In genomic region chr3:191912616-191913204, GRCh38 we compare ENCODE assay signal across 24 cellular contexts.
A peak's percentile ranks its signal among the peaks of the same experiment; 100 is the strongest.
DNase-seq lines count a peak whose midpoint lies in the region; ATAC-seq, FAIRE-seq and TF ChIP-seq lines count a peak whose summit lies in the region.
"Had no signal": no experiment of that assay in that cellular context is flagged by ENCODE, and none has a peak within 500 bp of the region (broad histone marks: within the 10 kb centered on the region; RNA-seq: fewer than 3 reads in every experiment).

No MANE protein-coding gene starts in this region.

- H4K5ac ChIP-seq in H9 (ENCODE audit: insufficient read length, low read depth, low read length) (no peak overlapping the region), H1 (ENCODE audit: insufficient read length, low read depth, low read length) (no peak overlapping the region)

- TF ChIP-seq EP300 in H1 (IDR thresholded peaks at IDR 0.05; ENCODE audit: borderline replicate concordance in 1 of 2, low read depth in 2 of 2, low read length in 2 of 2): no peak

- no peak overlapping the region for H3K14ac ChIP-seq in H9 (ENCODE audit: insufficient read depth, low read length)
- H3K14ac ChIP-seq in H1 (ENCODE audit: insufficient read length): no peak overlapping the region
- H3K14ac ChIP-seq in neuronal stem cell (ENCODE audit: low read length): no peak overlapping the region

- CTCF ChIA-PET in H1 (lab: Charles Lee; ENCODE audit: partially characterized antibody): interaction anchor here (1.0 kb wide), 1 partner anchor 11 kb away, joined by 3 read pairs; no protein-coding TSS in a partner anchor

- H3K79me2 ChIP-seq in H9 (ENCODE audit: insufficient read depth, low read length): no peaks in the 10 kb centered on the region
- H3K79me2 ChIP-seq in H1 (ENCODE audit: control insufficient read depth in 1 of 2, insufficient read depth in 2 of 2, low read length in 2 of 2): peaks cover 0 to 6% of the 10 kb centered on the region in 2 experiments; a peak in 1 of 4 replicates

- peak overlapping the region; percentile 46 to 59 (median 46); a peak in 5 of 7 replicates for H3K27ac Mint-ChIP-seq in H9
- H3K27ac Mint-ChIP-seq: CD4-positive, alpha-beta memory T cell had no signal

- POLR2A ChIA-PET in H1 (lab: Charles Lee; ENCODE audit: partially characterized antibody): interaction anchor here (0.8 to 1.9 kb wide), 5 partner anchors 10 to 40 kb away, joined by 3 to 9 read pairs (median 4); no protein-coding TSS in a partner anchor

- H3K27me3 Mint-ChIP-seq in H9 (ENCODE audit: low read depth): no peaks in the 10 kb centered on the region
- H3K27me3 Mint-ChIP-seq: CD4-positive, alpha-beta memory T cell had no signal

- FAIRE-seq in H1 (lab: Jason Lieb, UNC): peak; percentile 32
- FAIRE-seq: A204.1 had no signal

- no peak overlapping the region for H3K23ac ChIP-seq in H9 (ENCODE audit: insufficient read length, low read depth, low read length)
- H3K23ac ChIP-seq in H1 (ENCODE audit: insufficient read length): no peak overlapping the region
- no peak overlapping the region for H3K23ac ChIP-seq in neuronal stem cell (ENCODE audit: low read depth, low read length, poor library complexity)

- no peak overlapping the region for H2BK12ac ChIP-seq in H9 (ENCODE audit: insufficient read length, low read depth, low read length)
- no peak overlapping the region for H2BK12ac ChIP-seq in H1 (ENCODE audit: low read depth, low read length)
- no peak overlapping the region for H2BK12ac ChIP-seq in neuronal stem cell (ENCODE audit: low read length)

- H3K4me3 ChIP-seq in GM12865 (ENCODE audit: low read depth, low read length) (no peak overlapping the region), H1 (ENCODE audit: extremely low read depth in 1 of 4, insufficient read depth in 2 of 4, low read depth in 3 of 4, low read length in 4 of 4) (no peak overlapping the region), neuronal stem cell (ENCODE audit: low read length in 2 of 2) (no peak overlapping the region), psoas muscle (no peak overlapping the region)
- H3K4me3 ChIP-seq: MG63 had no signal

- H3K4me2 ChIP-seq in H9 (ENCODE audit: insufficient read depth, insufficient read length, low read length) (no peak overlapping the region), H1 (ENCODE audit: insufficient read depth in 1 of 2, low read depth in 2 of 2, low read length in 2 of 2) (no peak overlapping the region), neuronal stem cell (ENCODE audit: insufficient read depth, low read length, poor library complexity, severe bottlenecking) (no peak overlapping the region)

- H2AK5ac ChIP-seq in H9 (ENCODE audit: insufficient read length, low read length): no peak overlapping the region
- H2AK5ac ChIP-seq in H1 (ENCODE audit: low read depth, low read length): no peak overlapping the region
- no peak overlapping the region for H2AK5ac ChIP-seq in neuronal stem cell (ENCODE audit: low read depth, low read length)

- no peak overlapping the region for H2BK120ac ChIP-seq in H9 (ENCODE audit: low read depth, low read length, poor library complexity, severe bottlenecking)
- no peak overlapping the region for H2BK120ac ChIP-seq in H1 (replicated peaks; ENCODE audit: low read depth, low read length)
- H2BK120ac ChIP-seq in neuronal stem cell (ENCODE audit: low read depth, low read length): no peak overlapping the region

- peaks cover 3 to 7% of the 10 kb centered on the region in 2 experiments for H3K4me1 Mint-ChIP-seq in H9
- H3K4me1 Mint-ChIP-seq: CD4-positive, alpha-beta memory T cell had no signal

- no peak overlapping the region for H3K4me3 Mint-ChIP-seq in H9
- H3K4me3 Mint-ChIP-seq: CD4-positive, alpha-beta memory T cell had no signal

- H2AFZ ChIP-seq in H9 (ENCODE audit: low read length) (no peak overlapping the region), H1 (ENCODE audit: low read length) (no peak overlapping the region), neuronal stem cell (ENCODE audit: low read length) (peak overlapping the region; percentile 41)

- H3T11ph ChIP-seq in H9 (ENCODE audit: low read length): no peak overlapping the region

- H2BK15ac ChIP-seq in H9 (ENCODE audit: low read depth, low read length) (no peak overlapping the region), H1 (ENCODE audit: low read length) (no peak overlapping the region), neuronal stem cell (ENCODE audit: low read length) (no peak overlapping the region)

- H3K56ac ChIP-seq in H9 (ENCODE audit: insufficient read length, low read depth, low read length) (no peak overlapping the region), H1 (replicated peaks; ENCODE audit: insufficient read length, low read depth, low read length) (no peak overlapping the region)

- H3K9ac ChIP-seq in H9 (ENCODE audit: extremely low read depth, insufficient read length, low read length): no peak overlapping the region
- H3K9ac ChIP-seq in H1 (replicated peaks in 1 of 4; ENCODE audit: extremely low read depth in 1 of 4, low read depth in 3 of 4, low read length in 3 of 4): no peak overlapping the region
- no peak overlapping the region for H3K9ac ChIP-seq in neuronal stem cell (ENCODE audit: low read depth, low read length, poor library complexity)

- no peak for TF ChIP-seq CTCF in GM12865 (IDR thresholded peaks at IDR 0.05; ENCODE audit: insufficient read depth, low read depth, low read length, missing control alignments)
- TF ChIP-seq CTCF in H9 (conservative IDR thresholded peaks at IDR 0.05): no peak
- TF ChIP-seq CTCF in H1 (IDR thresholded peaks at IDR 0.05; ENCODE audit: control extremely low read depth in 1 of 3, insufficient read depth in 1 of 3, low read depth in 1 of 3, low read length in 3 of 3): no peak
- no peak for TF ChIP-seq CTCF in psoas muscle (IDR thresholded peaks at IDR 0.05)

- H3K4me1 ChIP-seq in H9 (ENCODE audit: insufficient read depth, low read length) (no peaks in the 10 kb centered on the region), H1 (replicated peaks in 1 of 4; ENCODE audit: control insufficient read depth in 3 of 4, insufficient read depth in 4 of 4, low read length in 3 of 4) (no peaks in the 10 kb centered on the region), neuronal stem cell (ENCODE audit: control insufficient read depth in 2 of 2, insufficient read depth in 1 of 2, low read depth in 1 of 2, low read length in 2 of 2) (no peaks in the 10 kb centered on the region), psoas muscle (no peaks in the 10 kb centered on the region)

- peaks cover 5% of the 10 kb centered on the region in 2 experiments; a peak in 4 of 5 replicates for H3K9me3 Mint-ChIP-seq in H9

- H2BK5ac ChIP-seq in H9 (ENCODE audit: insufficient read length, low read length) (no peak overlapping the region), H1 (ENCODE audit: low read depth, low read length) (no peak overlapping the region), neuronal stem cell (ENCODE audit: low read length) (no peak overlapping the region)

- H3K9me3 ChIP-seq in H9 (ENCODE audit: control insufficient read depth, low read depth, low read length) (no peaks in the 10 kb centered on the region), H1 (ENCODE audit: insufficient read depth in 2 of 2, low read depth in 1 of 2, low read length in 1 of 2) (no peaks in the 10 kb centered on the region), neuronal stem cell (replicated peaks in 1 of 2; ENCODE audit: control insufficient read depth in 2 of 2, insufficient read depth in 1 of 2, low read depth in 1 of 2, low read length in 2 of 2) (no peaks in the 10 kb centered on the region), psoas muscle (peaks cover 4% of the 10 kb centered on the region)
- H3K9me3 ChIP-seq: MG63 had no signal

- H3K4ac ChIP-seq in H9 (ENCODE audit: low read depth, low read length): no peak overlapping the region
- no peak overlapping the region for H3K4ac ChIP-seq in H1 (replicated peaks; ENCODE audit: insufficient read length, low read depth, low read length)
- H3K4ac ChIP-seq in neuronal stem cell (ENCODE audit: low read length): no peak overlapping the region

- H4K91ac ChIP-seq in H9 (ENCODE audit: insufficient read length, low read depth, low read length) (no peak overlapping the region), H1 (replicated peaks; ENCODE audit: insufficient read length, low read length) (no peak overlapping the region), neuronal stem cell (ENCODE audit: low read depth, low read length, poor library complexity) (no peak overlapping the region)

- intact Hi-C loops in psoas muscle (cut with DNase I): no loop called here

- no peak for TF ChIP-seq POLR2A in H1 (IDR thresholded peaks at IDR 0.05; ENCODE audit: control extremely low read depth in 1 of 2, low read depth in 2 of 2, low read length in 2 of 2)

- H3K23me2 ChIP-seq in H9 (ENCODE audit: insufficient read length, low read depth, low read length, poor library complexity, severe bottlenecking) (no peaks in the 10 kb centered on the region), H1 (ENCODE audit: low read depth, low read length) (no peaks in the 10 kb centered on the region)

- no peak for TF ChIP-seq RAD21 in H1 (IDR thresholded peaks at IDR 0.05 in 1 of 2, conservative IDR thresholded peaks at IDR 0.05 in 1 of 2; ENCODE audit: low read depth in 2 of 2, low read length in 2 of 2)

- H3K36me3 ChIP-seq in H1 (ENCODE audit: control insufficient read depth in 2 of 4, insufficient read depth in 4 of 4, low read length in 3 of 4) (peaks cover 2 to 48% (median 23%) of the 10 kb centered on the region in 4 experiments; a peak in 5 of 8 replicates), neuronal stem cell (replicated peaks in 1 of 2; ENCODE audit: control insufficient read depth in 2 of 2, insufficient read depth in 2 of 2, low read length in 2 of 2) (no peaks in the 10 kb centered on the region), psoas muscle (ENCODE audit: insufficient read depth in 1 of 2, low read depth in 1 of 2) (no peaks in the 10 kb centered on the region)
- H3K36me3 ChIP-seq: MG63 had no signal

- H3K27me3 ChIP-seq in H9 (ENCODE audit: insufficient read depth, low read length): no peaks in the 10 kb centered on the region
- H3K27me3 ChIP-seq in H1 (replicated peaks in 1 of 4; ENCODE audit: control insufficient read depth in 3 of 4, extremely low read depth in 1 of 4, insufficient read depth in 3 of 4, low read length in 3 of 4): no peaks in the 10 kb centered on the region
- H3K27me3 ChIP-seq in neuronal stem cell (ENCODE audit: control insufficient read depth in 3 of 3, insufficient read depth in 3 of 3, low read depth in 1 of 3, low read length in 3 of 3): no peaks in the 10 kb centered on the region
- no peaks in the 10 kb centered on the region for H3K27me3 ChIP-seq in psoas muscle (ENCODE audit: insufficient read depth in 3 of 3, low read length in 2 of 3)
- H3K27me3 ChIP-seq: MG63 had no signal

- ATAC-seq in psoas muscle (no peak), HG03354 (IDR thresholded peaks at IDR 0.05; ENCODE audit: poor library complexity, severe bottlenecking, unreplicated experiment) (no peak), HG03139 (IDR thresholded peaks at IDR 0.05; ENCODE audit: unreplicated experiment) (no peak)
- ATAC-seq: Panc1 had no signal

- peaks cover 4 to 35% (median 15%) of the 10 kb centered on the region in 3 experiments; a peak in 5 of 7 replicates for H3K36me3 Mint-ChIP-seq in H9 (ENCODE audit: insufficient read depth in 1 of 3, low read depth in 3 of 3)
- H3K36me3 Mint-ChIP-seq: CD4-positive, alpha-beta memory T cell had no signal

- DNase-seq in GM12865 (ENCODE audit: low read depth) (peak; percentile 12), H9 (no peak), H1 (ENCODE audit: low read depth in 1 of 2, low spot score in 2 of 2) (no peak), neuronal stem cell (ENCODE audit: low spot score) (no peak), psoas muscle (no peak)
- DNase-seq: AML-193; C1 segment of cervical spinal cord; CD4-positive, alpha-beta memory T cell; COR-L47; DMS 273 treated with DMSO at 0.1 percent for 48 hours; DMS79; EL; GDM1; KBM-7; MG63; NCI-H1694; NCI-H2029 treated with DMSO at 0.1 percent for 48 hours; NCI-H2227 treated with DMSO at 0.1 percent for 48 hours; NCI-H526 treated with DMSO at 0.1 percent for 48 hours; SHP77 treated with DMSO at 0.1 percent for 48 hours had no signal

- H4K20me1 ChIP-seq in H9 (ENCODE audit: control insufficient read depth, insufficient read depth, insufficient read length): no peaks in the 10 kb centered on the region
- H4K20me1 ChIP-seq in H1 (replicated peaks in 1 of 2; ENCODE audit: control insufficient read depth in 1 of 2, insufficient read depth in 2 of 2, low read length in 2 of 2): no peaks in the 10 kb centered on the region

- H3K79me1 ChIP-seq in H9 (ENCODE audit: insufficient read depth, low read depth, low read length, poor library complexity, severe bottlenecking): no peaks in the 10 kb centered on the region
- H3K79me1 ChIP-seq in H1 (ENCODE audit: low read depth, low read length): no peaks in the 10 kb centered on the region
- H3K79me1 ChIP-seq in neuronal stem cell (ENCODE audit: low read depth, low read length): no peaks in the 10 kb centered on the region

- H4K8ac ChIP-seq in H9 (replicated peaks; ENCODE audit: insufficient read length, low read depth, low read length) (no peak overlapping the region), H1 (ENCODE audit: extremely low read depth, insufficient read depth, low read length) (no peak overlapping the region), neuronal stem cell (ENCODE audit: low read depth, low read length) (no peak overlapping the region)

- H3K27ac ChIP-seq in H9 (ENCODE audit: insufficient read length, low read depth, low read length) (no peak overlapping the region), H1 (ENCODE audit: low read depth, low read length) (no peak overlapping the region), neuronal stem cell (replicated peaks; ENCODE audit: low read length) (no peak overlapping the region), psoas muscle (no peak overlapping the region)

- H2BK20ac ChIP-seq in H9 (ENCODE audit: low read depth, low read length, poor library complexity, severe bottlenecking) (no peak overlapping the region), H1 (ENCODE audit: low read length) (no peak overlapping the region)

- no CpG with 5 or more reads among the region's 11 CpGs for WGBS in H9 (ENCODE audit: extremely low coverage, insufficient read length, low lambda C conversion rate)
- WGBS in H1 (ENCODE audit: extremely low coverage in 1 of 2, insufficient coverage in 1 of 2, insufficient read length in 1 of 2, insufficient replicate concordance in 2 of 2, low coverage in 1 of 2, low lambda C conversion rate in 2 of 2, missing lambda C conversion rate in 1 of 2), 2 experiments: 92% methylated on average over 11 of the region's 11 CpGs; no CpG with 5 or more reads in 1 of the 2 experiments
- no CpG with 5 or more reads among the region's 11 CpGs for WGBS in neuronal stem cell (ENCODE audit: extremely low coverage in 2 of 2, insufficient read length in 2 of 2, insufficient replicate concordance in 1 of 2), 2 donors
- WGBS in psoas muscle, 3 donors: 71 to 74% (median 73%) methylated on average over 11 of the region's 11 CpGs

- no peak overlapping the region for H3K18ac ChIP-seq in H9 (ENCODE audit: insufficient read length, low read depth, low read length)
- no peak overlapping the region for H3K18ac ChIP-seq in H1 (ENCODE audit: extremely low read depth, low read length)
- no peak overlapping the region for H3K18ac ChIP-seq in neuronal stem cell (ENCODE audit: low read length)
